ENCODE assay signal across 28 cellular contexts in the genomic region with DNA sequence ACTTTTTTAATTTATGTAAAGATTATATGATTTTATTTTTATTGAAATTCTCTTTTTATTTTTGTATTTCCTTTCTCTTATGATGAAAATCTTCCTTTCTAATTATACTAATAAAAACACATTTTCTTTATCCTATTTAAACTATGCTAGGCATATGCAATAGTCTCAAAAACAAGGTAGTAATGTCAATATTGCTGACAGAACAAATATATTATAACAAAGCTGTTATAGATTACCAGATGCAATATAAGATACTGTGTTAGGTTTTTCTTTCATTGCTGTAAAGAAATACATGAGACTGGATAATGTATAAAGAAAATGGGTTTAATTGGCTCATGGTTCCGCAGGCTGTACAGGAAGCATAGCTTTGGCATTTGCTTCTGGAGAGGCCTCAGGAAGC.
"Had no signal": no experiment of that assay in that cellular context is flagged by ENCODE, and none has a peak within 500 bp of the region (broad histone marks: within the 10 kb centered on the region; RNA-seq: fewer than 3 reads in every experiment).

No MANE protein-coding gene starts in this region.

- H3K4me1 ChIP-seq: adrenal gland, body of pancreas, breast epithelium, SJCRH30 had no signal

- DNase-seq: activated CD4-positive, alpha-beta T cell treated with anti-CD3 and anti-CD28 coated beads for 36 hours; activated CD4-positive, alpha-beta T cell treated with anti-CD3 and anti-CD28 coated beads, Interleukin-2, amount 10 ng/mL, durations not matched to agents 7 days and 5 days; activated CD4-positive, alpha-beta T cell treated with anti-CD3 and anti-CD28 coated beads, Interleukin-2, amount 50 U/mL, for 48 hours; activated CD8-positive, alpha-beta T cell treated with anti-CD3 and anti-CD28 coated beads, Interleukin-2, amount 10 ng/mL, durations not matched to agents 7 days and 5 days; activated gamma-delta T cell; activated naive CD4-positive, alpha-beta T cell treated with Interleukin-2 at 50 U/mL for 16 hours; activated T-cell treated with anti-CD3 and anti-CD28 coated beads, Interleukin-2, amount 50 U/mL, for 24 hours; adrenal gland; body of pancreas; Kasumi-1; MG63; NCI-H1048; NCI-H1105 treated with DMSO at 0.1 percent for 48 hours; NCI-H1436; NCI-H1694; NCI-H1930; NCI-H2081 treated with DMSO at 0.1 percent for 48 hours; NCI-H345; NCI-H524 treated with DMSO at 0.1 percent for 48 hours; SHP77; SJCRH30 had no signal

- FAIRE-seq: astrocyte had no signal

- ATAC-seq: activated CD4-positive, alpha-beta T cell treated with anti-CD3 and anti-CD28 coated beads for 36 hours; activated CD4-positive, CD25-positive, alpha-beta regulatory T cell treated with anti-CD3 and anti-CD28 coated beads, Interleukin-2, amount 50 U/mL, for 24 hours; activated CD8-positive, alpha-beta T cell treated with anti-CD3 and anti-CD28 coated beads, Interleukin-2, amount 10 ng/mL, durations not matched to agents 7 days and 5 days; activated naive CD4-positive, alpha-beta T cell treated with anti-CD3 and anti-CD28 coated beads, Interleukin-2, amount 50 U/mL, for 72 hours; body of pancreas; Panc1; WTC11 had no signal

- H3K27ac ChIP-seq: adrenal gland, body of pancreas, breast epithelium, SJCRH30, SK-N-MC had no signal

- H3K4me3 ChIP-seq: adrenal gland, body of pancreas, breast epithelium, MG63, SJCRH30, SK-N-MC had no signal

- H3K9me3 ChIP-seq: adrenal gland, body of pancreas, breast epithelium, MG63, SJCRH30 had no signal

- H3K36me3 ChIP-seq: adrenal gland, breast epithelium, MG63, SJCRH30 had no signal

- H3K27me3 ChIP-seq: adrenal gland, body of pancreas, breast epithelium, MG63, SJCRH30 had no signal
